ENCODE assay signal across 15 cellular contexts in the genomic region with DNA sequence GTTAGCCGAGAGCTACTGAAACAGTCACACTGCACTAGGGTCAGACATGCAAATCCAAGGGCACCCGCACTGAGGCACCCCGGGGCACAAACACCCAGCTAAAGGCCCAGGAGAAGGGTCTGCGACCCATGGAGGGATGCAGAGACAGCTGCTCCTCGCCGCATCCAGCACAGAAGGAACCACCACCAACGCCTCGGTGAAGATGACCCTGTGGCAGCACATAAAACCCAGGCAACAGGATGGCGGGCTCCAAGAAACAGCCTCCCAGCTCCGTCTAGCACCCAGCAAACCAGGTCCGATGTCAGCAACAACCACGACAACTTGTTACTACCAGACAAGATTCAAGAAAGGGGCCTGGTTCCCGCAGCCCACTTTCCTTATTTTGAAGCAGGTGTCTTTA.
A peak's percentile ranks its signal among the peaks of the same experiment; 100 is the strongest.
DNase-seq lines count a peak whose midpoint lies in the region; ATAC-seq and TF ChIP-seq lines count a peak whose summit lies in the region.
"Had no signal": no experiment of that assay in that cellular context is flagged by ENCODE, and none has a peak within 500 bp of the region (broad histone marks: within the 10 kb centered on the region; RNA-seq: fewer than 3 reads in every experiment).

No MANE protein-coding gene starts in this region.

- no peak overlapping the region for H3K4me3 Mint-ChIP-seq in CD8-positive, alpha-beta T cell

- no peak for TF ChIP-seq POLR2A in spleen (IDR thresholded peaks at IDR 0.05)

- WGBS in spleen, 5 donors = 86 to 97% (median 95%) methylated on average over 10 to 13 of the region's 13 CpGs

- peaks cover 40% of the 10 kb centered on the region for H3K79me2 ChIP-seq in OCI-LY7 (ENCODE audit: insufficient read depth, low read depth, low read length)

- no peak overlapping the region for H2AFZ ChIP-seq in OCI-LY7 (ENCODE audit: low read length)

- no peak for ATAC-seq in CD8-positive, alpha-beta T cell
- ATAC-seq in HG02798 (IDR thresholded peaks at IDR 0.05; ENCODE audit: poor library complexity, unreplicated experiment) = no peak
- ATAC-seq: stimulated activated naive CD8-positive, alpha-beta T cell treated with anti-CD3 and anti-CD28 coated beads, Interleukin-15, Interleukin-2, amounts not matched to agents 100 U/mL and 50 U/mL, for 24 hours had no signal

- CTCF ChIA-PET in CD8-positive, alpha-beta T cell (lab: Charles Lee) = interaction anchor here (0.6 kb wide), 1 partner anchor 35 kb away, joined by 3 read pairs; no protein-coding TSS in a partner anchor
- CTCF ChIA-PET in OCI-LY7 (lab: Charles Lee; ENCODE audit: unreplicated experiment) = no interaction called here

- no peaks in the 10 kb centered on the region for H3K36me3 ChIP-seq in CD8-positive, alpha-beta T cell (ENCODE audit: insufficient read depth, low read length)
- no peaks in the 10 kb centered on the region; the same call in 1 of the 2 replicates for H3K36me3 ChIP-seq in OCI-LY7 (ENCODE audit: insufficient read depth, low read length)
- H3K36me3 ChIP-seq in spleen = peaks cover 0 to 39% (median 1%) of the 10 kb centered on the region in 6 donors
- H3K36me3 ChIP-seq: cardiac muscle cell had no signal

- peaks cover 39% of the 10 kb centered on the region for H3K36me3 Mint-ChIP-seq in CD8-positive, alpha-beta T cell

- no peak overlapping the region for H3K27ac ChIP-seq in CD8-positive, alpha-beta T cell (ENCODE audit: low read depth, low read length)
- H3K27ac ChIP-seq in OCI-LY7 (ENCODE audit: low read depth, low read length, poor library complexity, severe bottlenecking) (no peak overlapping the region), skin epidermis (peak overlapping the region in 11 of 21 experiments; percentile 15 to 83 (median 67)), spleen (peak overlapping the region in 3 of 8 donors; percentile 56 to 68 (median 60))
- H3K27ac ChIP-seq: cardiac muscle cell had no signal

- POLR2A ChIA-PET in CD8-positive, alpha-beta T cell (lab: Charles Lee) = interaction anchor here (1.4 kb wide), 1 partner anchor 9 kb away, joined by 4 read pairs; no protein-coding TSS in a partner anchor
- POLR2A ChIA-PET in OCI-LY7 (lab: Charles Lee) = interaction anchor here (0.9 kb wide), 1 partner anchor 9 kb away, joined by 4 read pairs; no protein-coding TSS in a partner anchor

- peak overlapping the region; percentile 36 for H3K4me2 ChIP-seq in OCI-LY7 (ENCODE audit: low read length)

- peaks cover 18% of the 10 kb centered on the region; the same call in 1 of the 2 replicates for H4K20me1 ChIP-seq in OCI-LY7 (ENCODE audit: insufficient read depth, low read length)

- no peaks in the 10 kb centered on the region for H3K27me3 ChIP-seq in CD8-positive, alpha-beta T cell (ENCODE audit: insufficient read depth, low read length)
- no peaks in the 10 kb centered on the region for H3K27me3 ChIP-seq in spleen (replicated peaks in 1 of 7)
- H3K27me3 ChIP-seq: cardiac muscle cell had no signal

- H3K4me1 ChIP-seq in CD8-positive, alpha-beta T cell (ENCODE audit: insufficient read depth, low read length) = peaks cover 15% of the 10 kb centered on the region
- H3K4me1 ChIP-seq in OCI-LY7 (ENCODE audit: insufficient read depth, low read length, poor library complexity, severe bottlenecking) (peaks cover 25% of the 10 kb centered on the region), spleen (peaks cover 17 to 93% (median 60%) of the 10 kb centered on the region in 6 donors)

- no peaks in the 10 kb centered on the region for H3K27me3 Mint-ChIP-seq in CD8-positive, alpha-beta T cell (ENCODE audit: low read depth)

- H3K9me2 ChIP-seq in OCI-LY7 (ENCODE audit: insufficient read depth, low read length) = no peaks in the 10 kb centered on the region

- no TSS peak for BruUV-seq in OCI-LY7 (replicated peaks; lab: Mats Ljungman, UMichigan)

- no peak overlapping the region for H3K4me3 ChIP-seq in CD8-positive, alpha-beta T cell (ENCODE audit: low read depth, low read length)
- H3K4me3 ChIP-seq in OCI-LY7 (ENCODE audit: low read depth, low read length, poor library complexity, severe bottlenecking) (no peak overlapping the region), skin epidermis (no peak overlapping the region), spleen (no peak overlapping the region)
- H3K4me3 ChIP-seq: cardiac muscle cell had no signal

- TF ChIP-seq CTCF in CD8-positive, alpha-beta T cell (IDR thresholded peaks at IDR 0.05) = no peak
- TF ChIP-seq CTCF in OCI-LY7 (conservative IDR thresholded peaks at IDR 0.05; ENCODE audit: low read length) = no peak
- TF ChIP-seq CTCF in spleen (IDR thresholded peaks at IDR 0.05 in 8 of 11, conservative IDR thresholded peaks at IDR 0.05 in 3 of 11) = no peak

- H3K27ac Mint-ChIP-seq in CD8-positive, alpha-beta T cell = peak overlapping the region; percentile 3

- H3K9me3 Mint-ChIP-seq in CD8-positive, alpha-beta T cell = no peaks in the 10 kb centered on the region

- intact Hi-C loops in CD8-positive, alpha-beta T cell (cut with DNase I, micrococcal nuclease) = no loop called here
- intact Hi-C loops in OCI-LY7 (cut with micrococcal nuclease; ENCODE audit: unreplicated experiment) = no loop called here
- intact Hi-C loops in spleen (cut with DNase I; ENCODE audit: low total_unique reads) = no loop called here

- H3K4me1 Mint-ChIP-seq in CD8-positive, alpha-beta T cell (ENCODE audit: low read depth) = peaks cover 72% of the 10 kb centered on the region

- no peak for DNase-seq in CD8-positive, alpha-beta T cell
- DNase-seq in OCI-LY7 (ENCODE audit: low spot score) = no peak
- peak; percentile 34 for DNase-seq in islet precursor cell
- no peak for DNase-seq in spleen
- no peak for DNase-seq in NCI-H128 (lab: John Stamatoyannopoulos, UW; ENCODE audit: unreplicated experiment)
- DNase-seq in A172 (ENCODE audit: low spot score) = no peak
- DNase-seq: activated CD4-positive, alpha-beta T cell treated with anti-CD3 and anti-CD28 coated beads for 4 hours; GOT3; kidney glomerular epithelial cell; NCI-H1694 treated with DMSO at 0.1 percent for 48 hours; SHP77 treated with DMSO at 0.1 percent for 48 hours; stimulated activated naive CD8-positive, alpha-beta T cell treated with anti-CD3 and anti-CD28 coated beads, Interleukin-15, Interleukin-2, amounts not matched to agents 100 U/mL and 50 U/mL, for 24 hours had no signal

- no peaks in the 10 kb centered on the region for H3K9me3 ChIP-seq in CD8-positive, alpha-beta T cell (ENCODE audit: low read length)
- H3K9me3 ChIP-seq in OCI-LY7 (ENCODE audit: low read length) = no peaks in the 10 kb centered on the region
- H3K9me3 ChIP-seq in spleen = no peaks in the 10 kb centered on the region

Comparison
In these comparisons a context has a peak if more than half of its experiments do, and no peak if none do; other contexts are left out.
1. H3K27ac ChIP-seq: peak in skin epidermis (11 of 21); none in CD8-positive, alpha-beta T cell (single experiment) and OCI-LY7 (single experiment).